In the genomic region with DNA sequence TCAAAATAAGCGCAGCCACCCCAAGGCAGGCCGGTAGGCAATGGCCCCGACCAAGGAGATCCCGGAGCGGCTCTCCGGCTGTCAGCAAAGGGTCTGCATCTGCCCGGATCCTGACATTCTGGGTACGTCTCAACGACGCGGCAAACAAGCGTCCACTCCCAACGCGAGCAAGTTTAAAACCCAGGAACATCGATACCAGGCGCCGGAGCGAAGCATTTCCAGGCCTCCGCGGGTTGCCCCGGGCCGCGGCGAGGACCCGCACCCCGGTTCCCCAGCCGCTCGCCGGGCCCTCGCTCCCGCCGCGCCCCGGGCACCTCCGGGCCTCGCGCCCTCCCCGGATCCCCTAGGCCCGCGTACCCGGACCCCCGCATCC, we compare ENCODE assay signal across 8 cellular contexts. TPM values are rescaled to one million over a fixed set of nuclear protein-coding genes. Genes with fewer than 3 reads are reported as not detected.
DNase-seq lines count a peak whose midpoint lies in the region; ATAC-seq and TF ChIP-seq lines count a peak whose summit lies in the region.

No MANE protein-coding gene starts in this region.

- H3K27me3 Mint-ChIP-seq in activated naive CD8-positive, alpha-beta T cell: no peaks in the 10 kb centered on the region

- CTCF ChIA-PET in Panc1 (lab: Charles Lee): no interaction called here

- H3K27me3 ChIP-seq in Panc1 (ENCODE audit: control insufficient read depth, insufficient read depth, low read length) (no peaks in the 10 kb centered on the region), osteoblast (ENCODE audit: insufficient read depth, low read length) (no peaks in the 10 kb centered on the region)

- POLR2A ChIA-PET in Panc1 (lab: Charles Lee): no interaction called here

- H3K9me3 Mint-ChIP-seq in activated naive CD8-positive, alpha-beta T cell (ENCODE audit: low read depth): no peaks in the 10 kb centered on the region

- H3K27ac ChIP-seq in Panc1 (ENCODE audit: low read length) (peak overlapping the region; percentile 91), osteoblast (ENCODE audit: low read depth, low read length) (peak overlapping the region; percentile 79)

- ATAC-seq in GM18520 (IDR thresholded peaks at IDR 0.05; ENCODE audit: unreplicated experiment): peak; percentile 21
- peak; percentile 26 for ATAC-seq in HG03103 (IDR thresholded peaks at IDR 0.05; ENCODE audit: low read depth, unreplicated experiment)
- peak; percentile 66 for ATAC-seq in Panc1
- ATAC-seq in Right ventricle myocardium superior (ENCODE audit: poor library complexity): peak; percentile 24

- H3K79me2 ChIP-seq in osteoblast (ENCODE audit: insufficient read depth, low read length): peaks cover 54% of the 10 kb centered on the region

- H3K4me1 ChIP-seq in Panc1 (ENCODE audit: control insufficient read depth, insufficient read depth, low read length): peaks cover 20% of the 10 kb centered on the region; the same call in 1 of the 2 replicates
- peaks cover 19% of the 10 kb centered on the region for H3K4me1 ChIP-seq in osteoblast (ENCODE audit: insufficient read depth, low read length)

- no peak for DNase-seq in AG09309 (ENCODE audit: low read depth)
- no peak for DNase-seq in Panc1 (ENCODE audit: low read depth, low spot score)
- peak; percentile 46 for DNase-seq in Right ventricle myocardium superior
- peak; percentile 91 for DNase-seq in osteoblast (ENCODE audit: insufficient read length, low spot score, missing footprints)
- DNase-seq in middle frontal gyrus (ENCODE audit: extremely low spot score, low spot score): no peak

- in situ Hi-C loops in Panc1 (cut with HindIII; ENCODE audit: low pct_unique_long_range_greater_than_20kb, low sequenced_read_pairs): no loop called here

- H3K4me1 Mint-ChIP-seq in activated naive CD8-positive, alpha-beta T cell (ENCODE audit: low read depth): peaks cover 43% of the 10 kb centered on the region

- H4K20me1 ChIP-seq in osteoblast (ENCODE audit: insufficient read depth, low read length): peaks cover 37% of the 10 kb centered on the region

- H3K4me3 ChIP-seq in AG09309 (ENCODE audit: control insufficient read depth, low read depth, low read length) (peak overlapping the region; percentile 65), Panc1 (ENCODE audit: low read depth in 2 of 2, low read length in 2 of 2) (peak overlapping the region; percentile 77 to 84), osteoblast (ENCODE audit: insufficient read depth, low read length) (peak overlapping the region; percentile 80)

- no TSS peak for BruUV-seq in Panc1 (replicated peaks; lab: Mats Ljungman, UMichigan)

- H2AFZ ChIP-seq in osteoblast (ENCODE audit: low read length): peak overlapping the region; percentile 81

- intact Hi-C loops in Panc1 (cut with micrococcal nuclease; ENCODE audit: unreplicated experiment): no loop called here
- intact Hi-C loops in Right ventricle myocardium superior (cut with DNase I): no loop called here

- H3K9me3 ChIP-seq in Panc1 (ENCODE audit: control insufficient read depth, insufficient read depth, low read depth, low read length): no peaks in the 10 kb centered on the region
- H3K9me3 ChIP-seq in osteoblast (ENCODE audit: low read depth, low read length): no peaks in the 10 kb centered on the region

- TF ChIP-seq CTCF in AG09309 (IDR thresholded peaks at IDR 0.05; ENCODE audit: control insufficient read depth, insufficient read depth, low read depth, low read length, missing control alignments) (no peak), Panc1 (IDR thresholded peaks at IDR 0.05) (no peak), osteoblast (IDR thresholded peaks at IDR 0.05; ENCODE audit: extremely low read depth, low read depth, low read length) (no peak)

- peak overlapping the region; percentile 94 for H3K4me3 Mint-ChIP-seq in activated naive CD8-positive, alpha-beta T cell

- H3K36me3 Mint-ChIP-seq in activated naive CD8-positive, alpha-beta T cell: no peaks in the 10 kb centered on the region

- H3K36me3 ChIP-seq in Panc1 (ENCODE audit: control insufficient read depth, insufficient read depth, low read length) (no peaks in the 10 kb centered on the region), osteoblast (ENCODE audit: insufficient read depth, low read length) (peaks cover 3% of the 10 kb centered on the region)

- peak overlapping the region; percentile 94 for H3K27ac Mint-ChIP-seq in activated naive CD8-positive, alpha-beta T cell

- peak overlapping the region; percentile 74 for H3K4me2 ChIP-seq in osteoblast (ENCODE audit: insufficient read depth, low read length)

RNA-seq across cellular contexts. Expression of gene URGCP, which starts 0.5 kb away (rescaled TPM):
- total RNA-seq in Panc1 (2021; ENCODE audit: unreplicated experiment) (34.3 TPM), Right ventricle myocardium superior (43.4 TPM), osteoblast (28.9 and 30.4 TPM in 2 replicates)
- polyA plus RNA-seq in Panc1 (2012; ENCODE audit: insufficient read length): 29.5 TPM

RNA-seq across cellular contexts. Expression of gene UBE2D4, which starts 20.3 kb away (rescaled TPM):
- total RNA-seq in Panc1 (2021; ENCODE audit: unreplicated experiment): 35.9 TPM
- polyA plus RNA-seq in Panc1 (2012; ENCODE audit: insufficient read length): 28.1 TPM
- total RNA-seq in Right ventricle myocardium superior: 44.6 TPM
- total RNA-seq in osteoblast: 19.2 and 22.1 TPM in 2 replicates

RNA-seq across cellular contexts. Expression of gene MRPS24, which starts 36.6 kb away (rescaled TPM):
- total RNA-seq in Panc1 (2021; ENCODE audit: unreplicated experiment): 224 TPM
- polyA plus RNA-seq in Panc1 (2012; ENCODE audit: insufficient read length): 325 TPM
- total RNA-seq in Right ventricle myocardium superior: 200 TPM
- total RNA-seq in osteoblast: 69.0 and 93.7 TPM in 2 replicates

Comparison
In these comparisons a context has a peak if more than half of its experiments do, and no peak if none do; other contexts are left out.
1. DNase-seq: peak in Right ventricle myocardium superior (single experiment) and osteoblast (single experiment); none in AG09309 (single experiment), Panc1 (single experiment) and middle frontal gyrus (single experiment).
2. Peak in every context shown above with its lines, with median percentiles within 50 percentile points of each other: H3K4me3 ChIP-seq and ATAC-seq.